In genomic region chr1:55428236-55428635, GRCh38 we compare ENCODE assay signal across 18 cellular contexts.
DNase-seq lines count a peak whose midpoint lies in the region; ATAC-seq and TF ChIP-seq lines count a peak whose summit lies in the region.
"Had no signal": no experiment of that assay in that cellular context is flagged by ENCODE, and none has a peak within 500 bp of the region (broad histone marks: within the 10 kb centered on the region; RNA-seq: fewer than 3 reads in every experiment).

No MANE protein-coding gene starts in this region.

- no peak overlapping the region for H3K4me3 Mint-ChIP-seq in activated naive CD8-positive, alpha-beta T cell treated with anti-CD3 and anti-CD28 coated beads for 36 hours
- H3K4me3 Mint-ChIP-seq: activated naive CD4-positive, alpha-beta T cell treated with anti-CD3 and anti-CD28 coated beads for 36 hours; brain; H9; naive thymus-derived CD8-positive, alpha-beta T cell; stimulated activated naive CD8-positive, alpha-beta T cell treated with anti-CD3 and anti-CD28 coated beads, Interleukin-15, Interleukin-2, amounts not matched to agents 100 ng/mL and 50 ng/mL, for 24 hours had no signal

- peak overlapping the region; percentile 45 for H2AK5ac ChIP-seq in trophoblast cell (ENCODE audit: low read length)

- in situ Hi-C loops in Panc1 (cut with HindIII; ENCODE audit: low pct_unique_long_range_greater_than_20kb, low sequenced_read_pairs) = no loop called here

- no peaks in the 10 kb centered on the region for H3K9me3 Mint-ChIP-seq in activated naive CD8-positive, alpha-beta T cell treated with anti-CD3 and anti-CD28 coated beads for 36 hours
- H3K9me3 Mint-ChIP-seq: activated naive CD4-positive, alpha-beta T cell treated with anti-CD3 and anti-CD28 coated beads for 36 hours; H9; stimulated activated naive CD8-positive, alpha-beta T cell treated with anti-CD3 and anti-CD28 coated beads, Interleukin-15, Interleukin-2, amounts not matched to agents 100 ng/mL and 50 ng/mL, for 24 hours had no signal

- H3K18ac ChIP-seq in trophoblast cell (ENCODE audit: low read length) = no peak overlapping the region

- H3K4me1 ChIP-seq in ACC112 (ENCODE audit: control insufficient read depth, insufficient read depth, low read length, unreplicated experiment) (peaks cover 38% of the 10 kb centered on the region), Panc1 (ENCODE audit: control insufficient read depth, insufficient read depth, low read length) (peaks cover 21% of the 10 kb centered on the region), fibroblast of lung (ENCODE audit: control insufficient read depth, extremely low read depth, insufficient read depth, low read length) (peaks cover 38% of the 10 kb centered on the region), trophoblast cell (ENCODE audit: control insufficient read depth in 1 of 2, insufficient read depth in 2 of 2, low read length in 2 of 2) (peaks cover 29 to 40% of the 10 kb centered on the region in 2 experiments)
- H3K4me1 ChIP-seq: prostate gland had no signal

- H3K27me3 ChIP-seq in ACC112 (ENCODE audit: insufficient read depth, low read length) (no peaks in the 10 kb centered on the region), Panc1 (ENCODE audit: control insufficient read depth, insufficient read depth, low read length) (no peaks in the 10 kb centered on the region), fibroblast of lung (ENCODE audit: control insufficient read depth, insufficient read depth, low read length) (no peaks in the 10 kb centered on the region), trophoblast cell (ENCODE audit: insufficient read depth, low read length) (no peaks in the 10 kb centered on the region)

- no peaks in the 10 kb centered on the region for H4K20me1 ChIP-seq in fibroblast of lung (ENCODE audit: control insufficient read depth, extremely low read depth, insufficient read depth, low read length)

- peaks cover 36% of the 10 kb centered on the region for H3K27me3 Mint-ChIP-seq in activated naive CD8-positive, alpha-beta T cell treated with anti-CD3 and anti-CD28 coated beads for 36 hours
- H3K27me3 Mint-ChIP-seq: brain had no signal

- no peaks in the 10 kb centered on the region for H3K4me1 Mint-ChIP-seq in activated naive CD8-positive, alpha-beta T cell treated with anti-CD3 and anti-CD28 coated beads for 36 hours
- H3K4me1 Mint-ChIP-seq: naive thymus-derived CD8-positive, alpha-beta T cell had no signal

- H4K91ac ChIP-seq in trophoblast cell (ENCODE audit: low read depth, low read length) = peak overlapping the region; percentile 89

- no peak overlapping the region for H4K12ac ChIP-seq in trophoblast cell (ENCODE audit: low read depth, low read length)

- H3K14ac ChIP-seq in trophoblast cell (ENCODE audit: low read length) = peak overlapping the region; percentile 58

- ATAC-seq in Panc1 = no peak
- ATAC-seq: naive thymus-derived CD8-positive, alpha-beta T cell had no signal

- WGBS in trophoblast cell (ENCODE audit: extremely low coverage, insufficient coverage, insufficient read length) = no CpG with 5 or more reads among the region's 4 CpGs

- no peak overlapping the region for H3K27ac Mint-ChIP-seq in activated naive CD8-positive, alpha-beta T cell treated with anti-CD3 and anti-CD28 coated beads for 36 hours
- H3K27ac Mint-ChIP-seq: activated naive CD4-positive, alpha-beta T cell treated with anti-CD3 and anti-CD28 coated beads for 36 hours; naive thymus-derived CD8-positive, alpha-beta T cell; stimulated activated naive CD8-positive, alpha-beta T cell treated with anti-CD3 and anti-CD28 coated beads, Interleukin-15, Interleukin-2, amounts not matched to agents 100 ng/mL and 50 ng/mL, for 24 hours had no signal

- TF ChIP-seq CTCF in Panc1 (IDR thresholded peaks at IDR 0.05) (no peak), fibroblast of lung (conservative IDR thresholded peaks at IDR 0.05 in 1 of 2, IDR thresholded peaks at IDR 0.05 in 1 of 2; ENCODE audit: low read depth in 1 of 2, low read length in 2 of 2) (no peak)

- no peak for DNase-seq in Panc1 (ENCODE audit: low read depth, low spot score)
- peak in 1 of 2 donors; percentile 62 for DNase-seq in fibroblast of lung (ENCODE audit: low read depth in 2 of 2)
- no peak for DNase-seq in trophoblast cell
- no peak for DNase-seq in SHP77 (lab: John Stamatoyannopoulos, UW)
- no peak for DNase-seq in inferior parietal cortex (ENCODE audit: extremely low spot score)
- DNase-seq in SHP77 treated with DMSO at 0.1 percent for 48 hours (lab: John Stamatoyannopoulos, UW) = no peak
- no peak for DNase-seq in activated naive CD8-positive, alpha-beta T cell treated with anti-CD3 and anti-CD28 coated beads for 36 hours
- DNase-seq: activated CD4-positive, alpha-beta T cell treated with anti-CD3 and anti-CD28 coated beads for 48 hours; activated naive CD4-positive, alpha-beta T cell treated with anti-CD3 and anti-CD28 coated beads for 36 hours; activated T-cell treated with anti-CD3 and anti-CD28 coated beads for 4 hours; H9; naive thymus-derived CD8-positive, alpha-beta T cell; NCI-H146; NCI-H345 had no signal

- no peaks in the 10 kb centered on the region for H3K36me3 Mint-ChIP-seq in activated naive CD8-positive, alpha-beta T cell treated with anti-CD3 and anti-CD28 coated beads for 36 hours
- H3K36me3 Mint-ChIP-seq: brain had no signal

- intact Hi-C loops in Panc1 (cut with micrococcal nuclease; ENCODE audit: unreplicated experiment) = no loop called here

- peak overlapping the region; percentile 81 for H2BK120ac ChIP-seq in trophoblast cell (ENCODE audit: insufficient read depth, low read length, poor library complexity)

- H4K8ac ChIP-seq in trophoblast cell (ENCODE audit: low read depth, low read length) = peak overlapping the region; percentile 30

- H3K79me2 ChIP-seq in ACC112 (ENCODE audit: control insufficient read depth, insufficient read depth, low read length, unreplicated experiment) (no peaks in the 10 kb centered on the region), fibroblast of lung (ENCODE audit: control insufficient read depth, insufficient read depth, low read length) (no peaks in the 10 kb centered on the region), trophoblast cell (ENCODE audit: control insufficient read depth, insufficient read depth, low read length, poor library complexity) (peaks cover 3% of the 10 kb centered on the region)

- no TSS peak for BruUV-seq in Panc1 (replicated peaks; lab: Mats Ljungman, UMichigan)

- peak overlapping the region; percentile 14 for H3K9ac ChIP-seq in fibroblast of lung (ENCODE audit: insufficient read depth, low read length)
- H3K9ac ChIP-seq in trophoblast cell (ENCODE audit: low read length) = no peak overlapping the region

- peak overlapping the region; percentile 91 for H2BK12ac ChIP-seq in trophoblast cell (ENCODE audit: low read length)

- peak overlapping the region; percentile 100 for H3K27ac ChIP-seq in ACC112 (ENCODE audit: low read depth, low read length)
- peak overlapping the region; percentile 93 for H3K27ac ChIP-seq in Panc1 (ENCODE audit: low read length)
- H3K27ac ChIP-seq in fibroblast of lung (ENCODE audit: insufficient read depth, low read length) = peak overlapping the region; percentile 97
- H3K27ac ChIP-seq in trophoblast cell (ENCODE audit: low read depth, low read length) = peak overlapping the region; percentile 89
- H3K27ac ChIP-seq: prostate gland had no signal

- H3K4me2 ChIP-seq in fibroblast of lung (ENCODE audit: extremely low read depth, insufficient read depth, low read length) = no peak overlapping the region
- no peak overlapping the region for H3K4me2 ChIP-seq in trophoblast cell (ENCODE audit: low read length)

- H3K4ac ChIP-seq in trophoblast cell (ENCODE audit: low read depth, low read length) = peak overlapping the region; percentile 30

- POLR2A ChIA-PET in Panc1 (lab: Charles Lee) = no interaction called here

- CTCF ChIA-PET in Panc1 (lab: Charles Lee) = no interaction called here

- H3K9me3 ChIP-seq in Panc1 (ENCODE audit: control insufficient read depth, insufficient read depth, low read depth, low read length) = no peaks in the 10 kb centered on the region
- H3K9me3 ChIP-seq in fibroblast of lung (ENCODE audit: control insufficient read depth, insufficient read depth, low read depth, low read length) = no peaks in the 10 kb centered on the region
- H3K9me3 ChIP-seq in trophoblast cell (ENCODE audit: insufficient read depth, low read depth, low read length) = no peaks in the 10 kb centered on the region
- H3K9me3 ChIP-seq: prostate gland had no signal

- H2AFZ ChIP-seq in ACC112 (ENCODE audit: low read length, unreplicated experiment) = peak overlapping the region; percentile 23
- no peak overlapping the region for H2AFZ ChIP-seq in fibroblast of lung (ENCODE audit: low read length)
- H2AFZ ChIP-seq in trophoblast cell (ENCODE audit: insufficient read depth, low read length, poor library complexity) = no peak overlapping the region

- H3K23ac ChIP-seq in trophoblast cell (ENCODE audit: low read length) = no peak overlapping the region

- peaks cover 3% of the 10 kb centered on the region; the same call in 1 of the 2 replicates for H3K36me3 ChIP-seq in ACC112 (ENCODE audit: insufficient read depth, low read length)
- H3K36me3 ChIP-seq in Panc1 (ENCODE audit: control insufficient read depth, insufficient read depth, low read length) = no peaks in the 10 kb centered on the region
- H3K36me3 ChIP-seq in fibroblast of lung (ENCODE audit: control insufficient read depth, insufficient read depth, low read length) = no peaks in the 10 kb centered on the region
- H3K36me3 ChIP-seq in trophoblast cell (ENCODE audit: control insufficient read depth in 1 of 2, insufficient read depth in 2 of 2, low read length in 2 of 2) = no peaks in the 10 kb centered on the region
- H3K36me3 ChIP-seq: prostate gland had no signal

- peaks cover 33% of the 10 kb centered on the region for H3K79me1 ChIP-seq in trophoblast cell (ENCODE audit: low read length)

- H3K4me3 ChIP-seq in ACC112 (ENCODE audit: low read depth, low read length) (no peak overlapping the region; the same call in 1 of the 2 replicates), Panc1 (ENCODE audit: low read depth in 2 of 2, low read length in 2 of 2) (no peak overlapping the region), fibroblast of lung (replicated peaks in 1 of 4; ENCODE audit: control extremely low read depth in 1 of 4, insufficient read depth in 1 of 4, low read depth in 3 of 4, low read length in 4 of 4) (no peak overlapping the region), trophoblast cell (ENCODE audit: low read depth, low read length) (no peak overlapping the region)
- H3K4me3 ChIP-seq: prostate gland had no signal

- peak overlapping the region; percentile 78 for H2BK5ac ChIP-seq in trophoblast cell (ENCODE audit: low read depth, low read length, poor library complexity)
